ENCODE assay signal across 25 cellular contexts in the genomic region with DNA sequence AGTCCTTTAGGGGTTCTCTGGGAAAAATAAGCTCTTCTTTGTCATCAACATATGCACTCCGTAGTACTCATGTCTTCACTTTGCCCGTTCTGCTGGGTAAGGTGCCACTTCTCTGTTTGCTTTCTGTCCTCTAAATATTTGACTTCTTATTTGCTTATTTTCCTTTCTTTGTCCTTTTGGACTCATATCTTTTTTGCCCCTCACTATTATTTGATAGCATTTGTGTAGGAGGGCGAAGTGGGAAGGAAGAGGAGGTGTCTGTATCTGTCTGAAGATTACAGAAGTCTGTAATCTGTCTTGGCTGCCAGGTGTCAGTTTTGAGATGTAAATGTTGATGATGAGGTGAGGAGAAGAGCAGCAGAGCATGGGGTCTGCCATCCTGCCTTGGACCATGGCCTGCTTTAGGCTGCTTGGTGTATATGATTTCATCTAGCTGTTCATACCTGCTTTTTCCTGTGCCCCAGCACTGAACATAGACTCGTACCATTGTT. TPM values are rescaled to one million over a fixed set of nuclear protein-coding genes. Genes with fewer than 3 reads are reported as not detected.
DNase-seq lines count a peak whose midpoint lies in the region; ATAC-seq and TF ChIP-seq lines count a peak whose summit lies in the region.
"Had no signal": no experiment of that assay in that cellular context is flagged by ENCODE, and none has a peak within 500 bp of the region (broad histone marks: within the 10 kb centered on the region; RNA-seq: fewer than 3 reads in every experiment).

No MANE protein-coding gene starts in this region.

- H3K4me3 ChIP-seq in LNCaP clone FGC (ENCODE audit: low read depth, low read length), result peak overlapping the region; percentile 25
- H3K4me3 ChIP-seq in hepatocyte, result no peak overlapping the region
- H3K4me3 ChIP-seq: A549, HAP-1, mucosa of descending colon, skin epidermis, tibial nerve had no signal

- H3K27ac ChIP-seq in hepatocyte, result no peak overlapping the region
- H3K27ac ChIP-seq: A549, neutrophil, tibial nerve had no signal

- H3K9me3 Mint-ChIP-seq in T-helper 2 cell treated with Interferon-gamma antibody and Interleukin-4, amounts not matched to agents 5 μg/mL and 100 μg/mL, for 36 hours, result no peaks in the 10 kb centered on the region
- no peaks in the 10 kb centered on the region for H3K9me3 Mint-ChIP-seq in stimulated activated effector memory CD8-positive, alpha-beta T cell treated with anti-CD3 and anti-CD28 coated beads, Interleukin-12 subunit alpha, Interleukin-12 subunit beta, amount 100 ng/mL, for 72 hours
- H3K9me3 Mint-ChIP-seq: activated naive CD4-positive, alpha-beta T cell treated with anti-CD3 and anti-CD28 coated beads, Interleukin-2, amount 50 U/mL, for 72 hours had no signal

- peaks cover 11% of the 10 kb centered on the region for H3K4me1 ChIP-seq in hepatocyte (ENCODE audit: insufficient read depth)
- H3K4me1 ChIP-seq: A549, HAP-1 had no signal

- ATAC-seq in stimulated activated effector memory CD8-positive, alpha-beta T cell treated with anti-CD3 and anti-CD28 coated beads, Interleukin-12 subunit alpha, Interleukin-12 subunit beta, amount 100 ng/mL, for 72 hours, result no peak
- ATAC-seq: A549; activated naive CD4-positive, alpha-beta T cell treated with anti-CD3 and anti-CD28 coated beads, Interleukin-2, amount 50 U/mL, for 72 hours; mucosa of descending colon had no signal

- H3K4me2 ChIP-seq in hepatocyte, result peak overlapping the region; percentile 23
- H3K4me2 ChIP-seq: A549 had no signal

- peaks cover 3% of the 10 kb centered on the region for H4K20me1 ChIP-seq in hepatocyte (ENCODE audit: insufficient read depth, poor library complexity, severe bottlenecking)

- no peaks in the 10 kb centered on the region for H3K9me3 ChIP-seq in hepatocyte (ENCODE audit: low read depth)
- H3K9me3 ChIP-seq: A549, HAP-1, mucosa of descending colon, neutrophil, tibial nerve had no signal

- no peaks in the 10 kb centered on the region for H3K9me2 ChIP-seq in hepatocyte (replicated peaks; ENCODE audit: insufficient read depth)

- DNase-seq in T-helper 2 cell treated with Interferon-gamma antibody and Interleukin-4, amounts not matched to agents 5 μg/mL and 100 μg/mL, for 36 hours (ENCODE audit: low spot score), result no peak
- DNase-seq in T-helper 2 cell (no peak), LNCaP clone FGC (ENCODE audit: low read depth) (no peak), hepatocyte (ENCODE audit: low spot score) (no peak), 8988T (no peak), cerebellum (ENCODE audit: low spot score) (no peak), SKM-1 (lab: John Stamatoyannopoulos, UW; ENCODE audit: unreplicated experiment) (no peak)
- DNase-seq in stimulated activated effector memory CD8-positive, alpha-beta T cell treated with anti-CD3 and anti-CD28 coated beads, Interleukin-12 subunit alpha, Interleukin-12 subunit beta, amount 100 ng/mL, for 72 hours (ENCODE audit: low spot score in 2 of 2), result no peak
- DNase-seq: activated CD4-positive, alpha-beta T cell treated with anti-CD3 and anti-CD28 coated beads for 4 hours; EL; erythroblast; foreskin fibroblast; KBM-7; mucosa of descending colon; NCI-H1694; NCI-H2171; NCI-H526 treated with DMSO at 0.1 percent for 48 hours; stimulated activated CD4-positive, alpha-beta T cell treated with anti-CD3 and anti-CD28 coated beads, Interleukin-2, amount 100 ng/mL, for 24 hours; stimulated activated naive CD4-positive, alpha-beta T cell had no signal

- TF ChIP-seq CTCF in LNCaP clone FGC (IDR thresholded peaks at IDR 0.05; ENCODE audit: control insufficient read depth, extremely low read depth, insufficient read depth) (no peak), hepatocyte (IDR thresholded peaks at IDR 0.05; ENCODE audit: poor library complexity) (no peak)

- H3K27me3 Mint-ChIP-seq in T-helper 2 cell treated with Interferon-gamma antibody and Interleukin-4, amounts not matched to agents 5 μg/mL and 100 μg/mL, for 36 hours (ENCODE audit: low read depth), result no peaks in the 10 kb centered on the region

- 76% methylated on average over 4 of the region's 4 CpGs for WGBS in hepatocyte (ENCODE audit: low lambda C conversion rate, missing lambda C conversion rate)

- H3K4me3 Mint-ChIP-seq in T-helper 2 cell treated with Interferon-gamma antibody and Interleukin-4, amounts not matched to agents 5 μg/mL and 100 μg/mL, for 36 hours, result no peak overlapping the region
- no peak overlapping the region for H3K4me3 Mint-ChIP-seq in stimulated activated effector memory CD8-positive, alpha-beta T cell treated with anti-CD3 and anti-CD28 coated beads, Interleukin-12 subunit alpha, Interleukin-12 subunit beta, amount 100 ng/mL, for 72 hours

- peak overlapping the region; percentile 4 for H3K27ac Mint-ChIP-seq in T-helper 2 cell treated with Interferon-gamma antibody and Interleukin-4, amounts not matched to agents 5 μg/mL and 100 μg/mL, for 36 hours
- peak overlapping the region; percentile 8 for H3K27ac Mint-ChIP-seq in stimulated activated effector memory CD8-positive, alpha-beta T cell treated with anti-CD3 and anti-CD28 coated beads, Interleukin-12 subunit alpha, Interleukin-12 subunit beta, amount 100 ng/mL, for 72 hours

- no peaks in the 10 kb centered on the region for H3K27me3 ChIP-seq in hepatocyte
- H3K27me3 ChIP-seq: neutrophil, tibial nerve had no signal

- H2AFZ ChIP-seq in hepatocyte, result no peak overlapping the region

- H3K79me2 ChIP-seq in hepatocyte, result peaks cover 12% of the 10 kb centered on the region

- peaks cover 71% of the 10 kb centered on the region for H3K36me3 Mint-ChIP-seq in T-helper 2 cell treated with Interferon-gamma antibody and Interleukin-4, amounts not matched to agents 5 μg/mL and 100 μg/mL, for 36 hours (ENCODE audit: low read depth)
- H3K36me3 Mint-ChIP-seq in stimulated activated effector memory CD8-positive, alpha-beta T cell treated with anti-CD3 and anti-CD28 coated beads, Interleukin-12 subunit alpha, Interleukin-12 subunit beta, amount 100 ng/mL, for 72 hours, result peaks cover 99% of the 10 kb centered on the region

- H3K4me1 Mint-ChIP-seq in T-helper 2 cell treated with Interferon-gamma antibody and Interleukin-4, amounts not matched to agents 5 μg/mL and 100 μg/mL, for 36 hours (ENCODE audit: low read depth), result peaks cover 31% of the 10 kb centered on the region
- H3K4me1 Mint-ChIP-seq in stimulated activated effector memory CD8-positive, alpha-beta T cell treated with anti-CD3 and anti-CD28 coated beads, Interleukin-12 subunit alpha, Interleukin-12 subunit beta, amount 100 ng/mL, for 72 hours, result peaks cover 26% of the 10 kb centered on the region

- H3K36me3 ChIP-seq in hepatocyte (replicated peaks; ENCODE audit: insufficient read depth, low read depth), result no peaks in the 10 kb centered on the region

RNA-seq across cellular contexts. Expression of a gene that starts 30.8 kb away (rescaled TPM):
- total RNA-seq in hepatocyte, result 22.0 and 26.4 TPM in 2 replicates
- 9.5 and 9.7 TPM in 2 replicates for polyA plus RNA-seq in hepatocyte
- 28.3 TPM for total RNA-seq in cerebellum
